19 cellular contexts compared by ENCODE assay signal in the genomic region with DNA sequence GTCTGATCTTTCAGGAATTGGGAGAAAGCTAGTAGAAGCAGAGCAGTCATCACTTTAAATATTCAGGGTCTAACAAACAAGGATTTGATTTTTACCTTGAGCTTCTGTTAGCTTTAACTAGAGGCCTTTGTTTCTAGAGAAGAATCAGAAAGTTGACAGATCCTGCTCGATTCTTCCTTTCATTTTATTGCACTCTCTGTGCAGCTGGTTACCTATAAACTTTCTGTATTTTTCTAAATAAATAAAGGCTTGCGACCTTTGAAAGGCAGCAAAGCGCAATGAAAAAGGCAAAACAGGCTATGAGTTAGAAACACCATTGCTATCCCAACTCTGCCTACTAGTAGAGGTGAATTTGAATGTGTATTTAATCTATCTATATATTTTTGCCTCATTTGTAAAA.
"Had no signal": no experiment of that assay in that cellular context is flagged by ENCODE, and none has a peak within 500 bp of the region (broad histone marks: within the 10 kb centered on the region; RNA-seq: fewer than 3 reads in every experiment).

No MANE protein-coding gene starts in this region.

- DNase-seq: KBM-7; MV-4-11; NCI-H1048; NCI-H1105; NCI-H1436 treated with DMSO at 0.1 percent for 48 hours; NCI-H1694; NCI-H187 treated with DMSO at 0.1 percent for 48 hours; NCI-H2029 treated with DMSO at 0.1 percent for 48 hours; NCI-H2227 treated with DMSO at 0.1 percent for 48 hours; NCI-H510A; NCI-H524 treated with DMSO at 0.1 percent for 48 hours; NCI-H69; NCI-H774; NK-92 treated with Interleukin-12 subunit alpha and Interleukin-12 subunit beta, amount 100 ng/mL, for 24 hours; PC-3; SHP77; SK-N-SH had no signal

- H3K27ac ChIP-seq: RWPE1 had no signal

- H3K9ac ChIP-seq: SK-N-SH had no signal

- H3K9me3 ChIP-seq: SK-N-SH had no signal

- H3K4me2 ChIP-seq: SK-N-SH had no signal

- H3K9me2 ChIP-seq: SK-N-SH had no signal

- ATAC-seq: Panc1, PC-3 had no signal
